In the genomic region with DNA sequence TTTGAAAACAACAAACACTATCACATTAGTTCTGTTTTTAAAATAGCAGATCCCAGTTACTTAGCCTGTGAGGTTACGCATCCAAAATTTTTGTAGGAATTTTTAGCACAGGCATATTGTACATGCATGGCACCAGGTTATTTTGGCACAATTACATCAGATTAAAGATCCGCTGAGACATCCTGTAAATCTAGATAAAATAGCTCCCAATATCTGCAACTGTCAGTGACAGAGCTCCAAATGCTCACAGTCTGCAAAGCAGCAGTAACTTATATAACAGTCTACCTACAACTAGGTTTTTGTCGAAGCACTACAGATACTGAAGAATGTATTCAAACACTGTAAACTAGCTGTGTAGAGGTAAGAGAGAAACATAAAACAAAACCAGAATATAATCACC, we compare ENCODE assay signal across 23 cellular contexts.
DNase-seq lines count a peak whose midpoint lies in the region; ATAC-seq and TF ChIP-seq lines count a peak whose summit lies in the region.
"Had no signal": no experiment of that assay in that cellular context is flagged by ENCODE, and none has a peak within 500 bp of the region (broad histone marks: within the 10 kb centered on the region; RNA-seq: fewer than 3 reads in every experiment).

No MANE protein-coding gene starts in this region.

- DNase-seq in Ammon's horn (ENCODE audit: low spot score) (peak; percentile 2), caudate nucleus (lab: John Stamatoyannopoulos, UW) (peak in 7 of 61 donors; percentile 1 to 78 (median 7)), putamen (ENCODE audit: low spot score) (peak; percentile 57), brain microvascular endothelial cell (no peak), SK-N-SH (no peak)
- DNase-seq: AML-193; BE2C; C1 segment of cervical spinal cord; CD4-positive, alpha-beta memory T cell; CD4-positive, CD25-positive, alpha-beta regulatory T cell; CD8-positive, alpha-beta memory T cell; COR-L47; DMS 273 treated with DMSO at 0.1 percent for 48 hours; DMS153; DMS53; DMS79; DND-41; EL; GF-D8 had no signal

- H3K36me3 ChIP-seq in brain microvascular endothelial cell (replicated peaks) (no peaks in the 10 kb centered on the region), SK-N-SH (replicated peaks in 1 of 2; ENCODE audit: control insufficient read depth in 1 of 2, insufficient read depth in 2 of 2, low read length in 1 of 2) (no peaks in the 10 kb centered on the region)
- H3K36me3 ChIP-seq: BE2C, BLaER1 had no signal

- TF ChIP-seq RAD21 in SK-N-SH (IDR thresholded peaks at IDR 0.05; ENCODE audit: low read length): no peak

- no peak for TF ChIP-seq EP300 in SK-N-SH (IDR thresholded peaks at IDR 0.05; ENCODE audit: borderline replicate concordance in 1 of 2, low read depth in 1 of 2, low read length in 1 of 2)

- no peak for TF ChIP-seq CTCF in brain microvascular endothelial cell (IDR thresholded peaks at IDR 0.05; ENCODE audit: low read depth, low read length, missing control alignments)
- TF ChIP-seq CTCF in SK-N-SH (IDR thresholded peaks at IDR 0.05): no peak

- no peaks in the 10 kb centered on the region for H4K20me1 ChIP-seq in SK-N-SH (ENCODE audit: insufficient read depth)
- H4K20me1 ChIP-seq: BLaER1 had no signal

- ATAC-seq in activated CD4-positive, CD25-positive, alpha-beta regulatory T cell treated with anti-CD3 and anti-CD28 coated beads, Interleukin-2, amount 50 U/mL, for 24 hours: no peak
- ATAC-seq: A549 had no signal

- no peaks in the 10 kb centered on the region for H3F3A ChIP-seq in SK-N-SH (replicated peaks; ENCODE audit: insufficient read depth)

- no peaks in the 10 kb centered on the region for H3K4me1 ChIP-seq in SK-N-SH (ENCODE audit: control insufficient read depth in 1 of 2, insufficient read depth in 2 of 2, low read depth in 1 of 2, low read length in 1 of 2)
- H3K4me1 ChIP-seq: BE2C, BLaER1 had no signal

- H3K79me2 ChIP-seq in SK-N-SH (ENCODE audit: insufficient read depth): no peaks in the 10 kb centered on the region

- H3K4me3 ChIP-seq in brain microvascular endothelial cell (ENCODE audit: low read depth, low read length) (no peak overlapping the region), SK-N-SH (ENCODE audit: low read depth in 2 of 2, low read length in 1 of 2) (no peak overlapping the region)
- H3K4me3 ChIP-seq: A549, BLaER1 had no signal

- H3K9me3 ChIP-seq in SK-N-SH: no peaks in the 10 kb centered on the region
- H3K9me3 ChIP-seq: A549, BE2C, BLaER1 had no signal

- H2AFZ ChIP-seq in SK-N-SH (ENCODE audit: low read depth): no peak overlapping the region

- WGBS in SK-N-SH (ENCODE audit: low lambda C conversion rate): 44% methylated on average over 3 of the region's 3 CpGs

- H3K27me3 ChIP-seq in brain microvascular endothelial cell (replicated peaks) (no peaks in the 10 kb centered on the region), SK-N-SH (ENCODE audit: insufficient read depth) (no peaks in the 10 kb centered on the region)
- H3K27me3 ChIP-seq: BE2C, BLaER1 had no signal

- no peaks in the 10 kb centered on the region for H3K9me2 ChIP-seq in SK-N-SH

- CTCF ChIA-PET in SK-N-SH (lab: Yijun Ruan, JAX): no interaction called here

- POLR2A ChIA-PET in SK-N-SH (lab: Yijun Ruan, JAX): no interaction called here

- H3K4me2 ChIP-seq in SK-N-SH: no peak overlapping the region
- H3K4me2 ChIP-seq: A549, BLaER1 had no signal

- in situ Hi-C loops in brain microvascular endothelial cell (cut with HindIII; ENCODE audit: low pct_ligation_motif_present, low sequenced_read_pairs): no loop called here

- H3K27ac ChIP-seq in caudate nucleus (ENCODE audit: low read depth, low read length) (peak overlapping the region; percentile 63), brain microvascular endothelial cell (no peak overlapping the region), SK-N-SH (ENCODE audit: low read depth in 2 of 2, low read length in 1 of 2) (no peak overlapping the region)
- H3K27ac ChIP-seq: 22Rv1, A549, BLaER1 had no signal

- H3K9ac ChIP-seq in SK-N-SH: no peak overlapping the region
- H3K9ac ChIP-seq: BLaER1 had no signal

TF ChIP-seq in SK-N-SH, 30 proteins besides CTCF, POLR2A, EP300 and RAD21:
- TF ChIP-seq RFX5 (IDR thresholded peaks at IDR 0.05; ENCODE audit: low read length) (no peak), FOXM1 (IDR thresholded peaks at IDR 0.05; ENCODE audit: low read depth) (no peak), IRF3 (IDR thresholded peaks at IDR 0.05; ENCODE audit: low read depth, low read length) (no peak), SIN3A (IDR thresholded peaks at IDR 0.05; ENCODE audit: borderline replicate concordance, low read depth, low read length) (no peak), SMC3 (IDR thresholded peaks at IDR 0.05; ENCODE audit: low read depth, low read length) (no peak), ZBTB33 (IDR thresholded peaks at IDR 0.05; ENCODE audit: borderline replicate concordance, low read depth) (no peak), CHD2 (IDR thresholded peaks at IDR 0.05; ENCODE audit: low read length, partially characterized antibody) (no peak), GABPA (IDR thresholded peaks at IDR 0.05; ENCODE audit: low read depth) (no peak), NRF1 (IDR thresholded peaks at IDR 0.05; ENCODE audit: low read depth, low read length) (no peak), USF2 (IDR thresholded peaks at IDR 0.05; ENCODE audit: borderline replicate concordance, low read depth, low read length) (no peak), TCF12 (IDR thresholded peaks at IDR 0.05) (no peak), POLR2AphosphoS5 (IDR thresholded peaks at IDR 0.05; ENCODE audit: low read depth, low read length) (no peak), GATA2 (CRISPR knock-in tag; IDR thresholded peaks at IDR 0.05) (no peak)
TF ChIP-seq in SK-N-SH: peak in this region for 0.

Comparison
In these comparisons a context has a peak if more than half of its experiments do, and no peak if none do; other contexts are left out.
1. DNase-seq: peak in Ammon's horn (single experiment) and putamen (single experiment); none in brain microvascular endothelial cell (single experiment) and SK-N-SH (single experiment).